23 cellular contexts compared by ENCODE assay signal in the genomic region with DNA sequence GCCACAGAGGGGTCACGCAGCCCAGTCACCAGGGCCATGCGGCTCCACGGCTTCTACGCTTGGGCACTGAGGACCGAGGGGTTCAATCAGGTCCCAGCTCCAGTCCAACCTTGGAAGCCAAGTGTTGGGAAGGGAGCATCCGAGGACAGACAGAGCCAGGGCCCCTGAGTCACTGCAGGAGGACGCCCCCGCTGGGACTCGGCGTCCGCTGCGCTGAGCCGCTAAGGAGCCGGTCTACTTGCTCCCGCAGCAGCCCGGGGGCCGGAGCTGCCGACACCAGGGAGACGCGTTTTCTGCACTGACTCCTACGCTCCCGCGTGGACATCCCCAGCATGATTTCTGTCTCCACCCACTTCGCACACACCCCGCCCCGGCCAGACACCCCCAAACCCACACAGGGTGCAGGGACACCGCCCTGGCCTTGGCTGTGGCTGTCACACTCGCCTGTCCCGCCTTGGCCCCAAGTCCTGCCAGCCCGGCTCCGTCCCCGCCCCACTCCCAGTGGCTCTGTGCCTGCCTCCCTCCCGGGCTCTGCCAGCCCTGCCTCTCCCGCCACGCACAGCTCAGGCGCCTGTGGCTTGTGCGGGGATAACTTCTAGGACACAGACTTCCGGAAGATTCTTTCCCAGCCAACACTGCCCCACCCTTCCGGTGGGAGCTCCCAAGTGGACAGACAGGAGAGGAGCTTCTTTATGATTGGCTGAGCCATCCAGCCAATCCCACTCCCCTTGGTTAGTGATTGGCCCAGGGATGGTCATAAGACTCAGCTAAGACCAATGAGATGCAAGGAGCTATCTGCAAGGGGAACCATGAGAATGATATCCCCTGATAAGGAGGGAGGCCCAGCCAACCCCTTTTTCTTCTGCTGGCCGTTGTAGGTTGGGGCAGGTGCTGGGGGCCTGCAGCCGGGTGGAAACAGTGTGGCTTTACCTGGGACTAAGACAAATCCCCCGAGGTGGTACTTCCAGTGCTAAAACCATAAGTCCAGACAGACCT.
DNase-seq lines count a peak whose midpoint lies in the region; ATAC-seq and TF ChIP-seq lines count a peak whose summit lies in the region.
"Had no signal": no experiment of that assay in that cellular context is flagged by ENCODE, and none has a peak within 500 bp of the region (broad histone marks: within the 10 kb centered on the region; RNA-seq: fewer than 3 reads in every experiment).

No MANE protein-coding gene starts in this region.

- H3K4me3 ChIP-seq in testis, result peak overlapping the region; percentile 37 to 38
- H3K4me3 ChIP-seq: BLaER1 treated with 17β-estradiol and CSF1 and Interleukin-3, amounts not matched to agents 10 nM and 100 nM; PC-9 had no signal

- H3K27me3 Mint-ChIP-seq in activated CD4-positive, alpha-beta memory T cell treated with anti-CD3 and anti-CD28 coated beads, Interleukin-2, amount 10 ng/mL, durations not matched to agents 7 days and 5 days, result no peaks in the 10 kb centered on the region
- H3K27me3 Mint-ChIP-seq in activated CD4-positive, alpha-beta memory T cell treated with anti-CD3 and anti-CD28 coated beads for 36 hours, result no peaks in the 10 kb centered on the region
- no peaks in the 10 kb centered on the region for H3K27me3 Mint-ChIP-seq in effector memory CD8-positive, alpha-beta T cell
- H3K27me3 Mint-ChIP-seq: CD4-positive, alpha-beta memory T cell had no signal

- WGBS in testis, 2 donors, result 52 to 85% methylated on average over 36 to 42 of the region's 42 CpGs

- no peaks in the 10 kb centered on the region for H3K4me1 ChIP-seq in testis
- H3K4me1 ChIP-seq: Caco-2 had no signal

- POLR2A ChIA-PET in activated CD4-positive, alpha-beta memory T cell treated with anti-CD3 and anti-CD28 coated beads, Interleukin-2, amount 10 ng/mL, durations not matched to agents 7 days and 5 days (lab: Charles Lee), result interaction anchor here (0.8 to 2.5 kb wide), 5 partner anchors 12 to 119 kb away, joined by 3 to 15 read pairs (median 4); a partner anchor contains a TSS
- POLR2A ChIA-PET in activated CD4-positive, alpha-beta memory T cell treated with anti-CD3 and anti-CD28 coated beads for 36 hours (lab: Charles Lee), result interaction anchor here (1.1 kb wide), 1 partner anchor 14 kb away, joined by 3 read pairs; no protein-coding TSS in a partner anchor

- peaks cover 27% of the 10 kb centered on the region for H3K4me1 Mint-ChIP-seq in activated CD4-positive, alpha-beta memory T cell treated with anti-CD3 and anti-CD28 coated beads, Interleukin-2, amount 10 ng/mL, durations not matched to agents 7 days and 5 days
- H3K4me1 Mint-ChIP-seq in activated CD4-positive, alpha-beta memory T cell treated with anti-CD3 and anti-CD28 coated beads for 36 hours (ENCODE audit: low read depth), result peaks cover 16% of the 10 kb centered on the region
- peaks cover 9 to 14% of the 10 kb centered on the region in 2 donors for H3K4me1 Mint-ChIP-seq in effector memory CD8-positive, alpha-beta T cell (ENCODE audit: low read depth in 2 of 2)

- intact Hi-C loops in activated CD4-positive, alpha-beta memory T cell treated with anti-CD3 and anti-CD28 coated beads for 36 hours (cut with micrococcal nuclease), result no loop called here
- intact Hi-C loops in testis (cut with DNase I; ENCODE audit: low total_unique reads), result no loop called here

- H3K27ac ChIP-seq in testis, result no peak overlapping the region
- H3K27ac ChIP-seq: BLaER1 treated with 17β-estradiol and CSF1 and Interleukin-3, amounts not matched to agents 10 nM and 100 nM; PC-9 had no signal

- H3K27me3 ChIP-seq in testis, result no peaks in the 10 kb centered on the region
- H3K27me3 ChIP-seq: BLaER1 treated with 17β-estradiol and CSF1 and Interleukin-3, amounts not matched to agents 10 nM and 100 nM had no signal

- H3K9me3 ChIP-seq in testis, result no peaks in the 10 kb centered on the region

- CTCF ChIA-PET in activated CD4-positive, alpha-beta memory T cell treated with anti-CD3 and anti-CD28 coated beads, Interleukin-2, amount 10 ng/mL, durations not matched to agents 7 days and 5 days (lab: Charles Lee), result interaction anchor here (1.2 to 1.3 kb wide), 2 partner anchors 12 to 14 kb away, joined by 4 to 6 read pairs; no protein-coding TSS in a partner anchor
- CTCF ChIA-PET in activated CD4-positive, alpha-beta memory T cell treated with anti-CD3 and anti-CD28 coated beads for 36 hours (lab: Charles Lee), result interaction anchor here (0.7 to 1.1 kb wide), 2 partner anchors 33 to 50 kb away, joined by 3 read pairs; no protein-coding TSS in a partner anchor

- DNase-seq in activated CD4-positive, alpha-beta memory T cell treated with anti-CD3 and anti-CD28 coated beads, Interleukin-2, amount 10 ng/mL, durations not matched to agents 7 days and 5 days, result no peak
- DNase-seq in activated CD4-positive, alpha-beta memory T cell treated with anti-CD3 and anti-CD28 coated beads for 36 hours, result no peak
- DNase-seq in SK-N-DZ (ENCODE audit: low spot score) (peak; percentile 59), testis (peak; percentile 78), glomerular visceral epithelial cell (ENCODE audit: extremely low spot score) (no peak)
- no peak for DNase-seq in effector memory CD8-positive, alpha-beta T cell
- DNase-seq: 8988T; Caco-2; CD4-positive, alpha-beta memory T cell; DMS 273 treated with DMSO at 0.1 percent for 48 hours; KBM-7; NCI-H1105 treated with DMSO at 0.1 percent for 48 hours; NCI-H2081 treated with DMSO at 0.1 percent for 48 hours; NCI-H2171 treated with DMSO at 0.1 percent for 48 hours; NCI-H69; PC-9; RPMI8226; SHP77 treated with DMSO at 0.1 percent for 48 hours had no signal

- H3K4me3 Mint-ChIP-seq in activated CD4-positive, alpha-beta memory T cell treated with anti-CD3 and anti-CD28 coated beads, Interleukin-2, amount 10 ng/mL, durations not matched to agents 7 days and 5 days, result no peak overlapping the region
- H3K4me3 Mint-ChIP-seq in activated CD4-positive, alpha-beta memory T cell treated with anti-CD3 and anti-CD28 coated beads for 36 hours, result no peak overlapping the region
- no peak overlapping the region for H3K4me3 Mint-ChIP-seq in effector memory CD8-positive, alpha-beta T cell

- no peak for TF ChIP-seq CTCF in testis (IDR thresholded peaks at IDR 0.05)

- no peaks in the 10 kb centered on the region for H3K36me3 ChIP-seq in testis (ENCODE audit: low read depth, missing control alignments)
- H3K36me3 ChIP-seq: BLaER1 treated with 17β-estradiol and CSF1 and Interleukin-3, amounts not matched to agents 10 nM and 100 nM had no signal

- H3K27ac Mint-ChIP-seq in activated CD4-positive, alpha-beta memory T cell treated with anti-CD3 and anti-CD28 coated beads, Interleukin-2, amount 10 ng/mL, durations not matched to agents 7 days and 5 days, result peak overlapping the region; percentile 80
- H3K27ac Mint-ChIP-seq in activated CD4-positive, alpha-beta memory T cell treated with anti-CD3 and anti-CD28 coated beads for 36 hours, result no peak overlapping the region
- H3K27ac Mint-ChIP-seq in effector memory CD8-positive, alpha-beta T cell, result peak overlapping the region; percentile 56 to 67

- no peaks in the 10 kb centered on the region for H3K36me3 Mint-ChIP-seq in activated CD4-positive, alpha-beta memory T cell treated with anti-CD3 and anti-CD28 coated beads, Interleukin-2, amount 10 ng/mL, durations not matched to agents 7 days and 5 days (ENCODE audit: low read depth)
- no peaks in the 10 kb centered on the region for H3K36me3 Mint-ChIP-seq in activated CD4-positive, alpha-beta memory T cell treated with anti-CD3 and anti-CD28 coated beads for 36 hours
- no peaks in the 10 kb centered on the region for H3K36me3 Mint-ChIP-seq in effector memory CD8-positive, alpha-beta T cell (ENCODE audit: insufficient read depth)
- H3K36me3 Mint-ChIP-seq: CD4-positive, alpha-beta memory T cell had no signal

- H3K9me3 Mint-ChIP-seq in activated CD4-positive, alpha-beta memory T cell treated with anti-CD3 and anti-CD28 coated beads, Interleukin-2, amount 10 ng/mL, durations not matched to agents 7 days and 5 days, result peaks cover 3% of the 10 kb centered on the region
- peaks cover 2% of the 10 kb centered on the region for H3K9me3 Mint-ChIP-seq in activated CD4-positive, alpha-beta memory T cell treated with anti-CD3 and anti-CD28 coated beads for 36 hours
- H3K9me3 Mint-ChIP-seq in effector memory CD8-positive, alpha-beta T cell, result no peaks in the 10 kb centered on the region
- H3K9me3 Mint-ChIP-seq: CD4-positive, alpha-beta memory T cell had no signal

- no peak for TF ChIP-seq POLR2A in testis (IDR thresholded peaks at IDR 0.05)

- no peak for ATAC-seq in effector memory CD8-positive, alpha-beta T cell (replicated peaks)
- ATAC-seq in GM18519 (IDR thresholded peaks at IDR 0.05; ENCODE audit: low FRiP score, unreplicated experiment) (no peak), HG03280 (IDR thresholded peaks at IDR 0.05; ENCODE audit: unreplicated experiment) (no peak)
- ATAC-seq: HepG2, SK-N-SH treated with all-trans-retinoic acid at 6 μM for 48 hours had no signal

Comparison
In these comparisons a context has a peak if more than half of its experiments do, and no peak if none do; other contexts are left out.
1. DNase-seq: peak in SK-N-DZ (single experiment) and testis (single experiment); none in activated CD4-positive, alpha-beta memory T cell treated with anti-CD3 and anti-CD28 coated beads, Interleukin-2, amount 10 ng/mL, durations not matched to agents 7 days and 5 days (single experiment), activated CD4-positive, alpha-beta memory T cell treated with anti-CD3 and anti-CD28 coated beads for 36 hours (single experiment), effector memory CD8-positive, alpha-beta T cell (0 of 3) and glomerular visceral epithelial cell (single experiment).